ENCODE assay signal across 9 cellular contexts in the genomic region with DNA sequence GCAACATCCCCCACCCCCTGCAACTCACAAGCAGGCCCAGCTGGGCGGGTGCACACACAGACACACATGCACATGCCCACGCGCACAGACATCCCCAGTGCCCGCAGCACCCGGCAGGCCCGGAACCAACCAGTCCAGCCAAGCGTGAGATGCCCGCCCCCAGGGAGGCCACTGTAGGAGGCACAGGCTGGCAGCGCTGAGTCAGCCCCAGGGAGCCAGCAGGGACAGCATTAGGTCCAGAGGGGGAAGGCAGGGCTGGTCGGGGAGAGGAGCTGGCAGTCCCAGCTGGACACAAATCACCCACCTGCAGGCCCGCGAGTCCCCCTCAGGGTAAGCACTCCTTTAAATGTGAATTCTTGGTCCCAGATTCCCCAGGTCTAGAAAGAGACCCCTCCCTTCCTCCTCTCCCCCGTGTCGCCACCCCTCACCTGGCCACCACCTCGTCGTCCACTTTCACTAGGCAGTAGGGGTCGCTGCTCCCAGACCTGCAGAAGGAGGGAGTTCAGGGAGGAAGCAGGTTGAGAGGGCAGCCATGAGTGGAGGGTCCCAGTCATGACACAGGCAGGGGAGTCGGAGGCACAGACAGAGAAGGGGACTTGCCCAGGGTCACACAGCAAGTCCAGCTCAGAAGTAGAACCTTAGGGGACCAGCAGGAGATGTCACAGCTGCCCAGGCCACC. TPM values are rescaled to one million over a fixed set of nuclear protein-coding genes. Genes with fewer than 3 reads are reported as not detected.
A peak's percentile ranks its signal among the peaks of the same experiment; 100 is the strongest.
DNase-seq lines count a peak whose midpoint lies in the region; ATAC-seq and TF ChIP-seq lines count a peak whose summit lies in the region.
"Had no signal": no experiment of that assay in that cellular context is flagged by ENCODE, and none has a peak within 500 bp of the region (broad histone marks: within the 10 kb centered on the region; RNA-seq: fewer than 3 reads in every experiment).

No MANE protein-coding gene starts in this region.

- peak; percentile 44; the same call in 1 of the 3 replicates for ATAC-seq in RWPE2 (ENCODE audit: low read depth)

- peak; percentile 41 for TF ChIP-seq CTCF in GM20000 (IDR thresholded peaks at IDR 0.05; ENCODE audit: extremely low read depth, missing control alignments)
- TF ChIP-seq CTCF in RWPE2 (IDR thresholded peaks at IDR 0.05; ENCODE audit: poor library complexity, severe bottlenecking), result no peak
- TF ChIP-seq CTCF in transverse colon (IDR thresholded peaks at IDR 0.05), result no peak

- TF ChIP-seq EP300 in transverse colon (IDR thresholded peaks at IDR 0.05; ENCODE audit: low read depth), result no peak

- H3K4me3 ChIP-seq in RWPE2 (ENCODE audit: severe bottlenecking), result no peak overlapping the region
- H3K4me3 ChIP-seq in transverse colon, result no peak overlapping the region

- peaks cover 4% of the 10 kb centered on the region for H3K27me3 ChIP-seq in RWPE2 (ENCODE audit: insufficient read depth, poor library complexity, severe bottlenecking)
- peaks cover 5% of the 10 kb centered on the region for H3K27me3 ChIP-seq in transverse colon

- intact Hi-C loops in transverse colon (cut with DNase I; ENCODE audit: low total_unique reads), result no loop called here

- no peak for TF ChIP-seq POLR2A in transverse colon (IDR thresholded peaks at IDR 0.05)

- WGBS in transverse colon (ENCODE audit: low coverage in 1 of 2), 2 donors, result 41% methylated on average over 15 of the region's 18 CpGs; no CpG with 5 or more reads in 1 of the 2 donors

- DNase-seq in GM20000 (ENCODE audit: low spot score), result no peak
- no peak for DNase-seq in RWPE2 (ENCODE audit: low spot score)
- DNase-seq in globus pallidus (ENCODE audit: low spot score), result peak; percentile 67
- DNase-seq in substantia nigra (lab: John Stamatoyannopoulos, UW), result peak in 41 of 49 donors; percentile 12 to 82 (median 48)
- no peak for DNase-seq in putamen (ENCODE audit: low spot score)
- no peak for DNase-seq in transverse colon
- no peak for DNase-seq in NCI-H748 (lab: John Stamatoyannopoulos, UW; ENCODE audit: unreplicated experiment)

- in situ Hi-C loops in transverse colon (cut with MboI; ENCODE audit: low pct_ligation_motif_present in 1 of 4, low pct_unique_long_range_greater_than_20kb in 1 of 4, low sequenced_read_pairs in 3 of 4), result no loop called here

- H3K4me1 ChIP-seq in RWPE2 (ENCODE audit: insufficient read depth, poor library complexity, severe bottlenecking) (no peaks in the 10 kb centered on the region), transverse colon (peaks cover 0 to 5% (median 1%) of the 10 kb centered on the region in 4 donors)

- H3K9me3 ChIP-seq in RWPE2 (ENCODE audit: severe bottlenecking) (no peaks in the 10 kb centered on the region), transverse colon (no peaks in the 10 kb centered on the region)

- H3K27ac ChIP-seq in RWPE2 (ENCODE audit: poor library complexity, severe bottlenecking) (no peak overlapping the region), substantia nigra (ENCODE audit: low read depth, low read length, poor library complexity, severe bottlenecking) (peak overlapping the region; percentile 72), transverse colon (no peak overlapping the region)

- H3K36me3 ChIP-seq in RWPE2 (ENCODE audit: low read depth), result no peaks in the 10 kb centered on the region
- no peaks in the 10 kb centered on the region for H3K36me3 ChIP-seq in transverse colon

RNA-seq across cellular contexts. Expression of a gene that starts 5.0 kb away (rescaled TPM):
- total RNA-seq in transverse colon, result 10 to 100 TPM in 1 of 4 donors, 1 to 10 TPM in 3; 1.9 to 38.2 (median 4.9) TPM
- total RNA-seq: T-helper 1 cell treated with Interleukin-12 subunit alpha and Interleukin-12 subunit beta and Interleukin-4 antibody, amounts not matched to agents 30 ng/mL and 1 ng/mL, for 36 hours had no signal

RNA-seq across cellular contexts. Expression of a gene that starts 18.9 kb away (rescaled TPM):
- not detected for total RNA-seq in transverse colon
- total RNA-seq: astrocyte had no signal

RNA-seq across cellular contexts. Expression of a gene that starts 54.7 kb away (rescaled TPM):
- 10 to 100 TPM; 60.7 to 96.1 (median 72.8) TPM for total RNA-seq in transverse colon

RNA-seq across cellular contexts. Expression of a gene that starts 54.9 kb away (rescaled TPM):
- total RNA-seq in transverse colon, result 10 to 100 TPM; 17.5 to 41.5 (median 23.8) TPM

Comparison
In these comparisons a context has a peak if more than half of its experiments do, and no peak if none do; other contexts are left out.
1. DNase-seq: peak in globus pallidus (single experiment) and substantia nigra (41 of 49); none in GM20000 (single experiment), RWPE2 (single experiment), putamen (single experiment), transverse colon (single experiment) and NCI-H748 (single experiment).